In the genomic region with DNA sequence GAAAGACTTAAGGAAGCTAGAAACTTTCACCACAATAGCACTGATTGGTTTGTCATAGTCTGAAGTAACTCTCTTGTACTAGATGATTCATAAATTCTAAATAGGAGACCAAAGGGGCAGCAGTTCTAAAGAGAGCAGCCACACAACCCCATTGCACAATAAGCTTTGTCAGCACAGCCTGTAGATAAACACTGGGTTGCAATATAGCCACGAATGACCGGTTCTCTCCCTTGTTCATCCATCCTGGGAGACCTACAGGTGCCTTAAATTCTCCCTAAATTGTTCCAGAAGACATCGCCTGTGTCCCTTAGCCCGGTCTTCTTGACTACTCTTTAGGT, we compare ENCODE assay signal across 9 cellular contexts.
DNase-seq lines count a peak whose midpoint lies in the region; ATAC-seq lines count a peak whose summit lies in the region.
"Had no signal": no experiment of that assay in that cellular context is flagged by ENCODE, and none has a peak within 500 bp of the region (broad histone marks: within the 10 kb centered on the region; RNA-seq: fewer than 3 reads in every experiment).

No MANE protein-coding gene starts in this region.

- peak; percentile 93 for ATAC-seq in esophagus mucosa
- peak; percentile 71 for ATAC-seq in sciatic nerve
- no peak for ATAC-seq in HG03025 (IDR thresholded peaks at IDR 0.05; ENCODE audit: low FRiP score, unreplicated experiment)

- no peaks in the 10 kb centered on the region for H3K9me2 ChIP-seq in GM23248 (ENCODE audit: insufficient read depth)

- H3F3A ChIP-seq in GM23248 (ENCODE audit: insufficient read depth), result peaks cover 34% of the 10 kb centered on the region

- H3K36me3 ChIP-seq in GM23248 (ENCODE audit: low read depth), result no peaks in the 10 kb centered on the region

- no peak overlapping the region for H3K4me3 ChIP-seq in GM23248

- H3K9ac ChIP-seq in GM23248, result no peak overlapping the region

- no peaks in the 10 kb centered on the region; the same call in 1 of the 2 replicates for H4K20me1 ChIP-seq in GM23248 (ENCODE audit: insufficient read depth)

- WGBS in GM23248 (ENCODE audit: low coverage in 1 of 2, low lambda C conversion rate in 2 of 2, missing lambda C conversion rate in 2 of 2), 2 experiments, result 42 to 43% methylated on average over 4 of the region's 4 CpGs

- peak; percentile 95 for DNase-seq in GM23248
- DNase-seq in NOMO-1 treated with DMSO at 0.1 percent for 48 hours (lab: John Stamatoyannopoulos, UW; ENCODE audit: unreplicated experiment), result peak; percentile 99
- DNase-seq in sciatic nerve (ENCODE audit: low spot score), result no peak
- no peak for DNase-seq in NCI-H2029 (lab: John Stamatoyannopoulos, UW)
- DNase-seq in iPS-NIHi7 (ENCODE audit: extremely low spot score), result no peak
- no peak for DNase-seq in NCI-H524 treated with DMSO at 0.1 percent for 48 hours (lab: John Stamatoyannopoulos, UW)
- DNase-seq: stimulated activated CD4-positive, alpha-beta T cell treated with anti-CD3 and anti-CD28 coated beads, Interleukin-12 subunit alpha, Interleukin-12 subunit beta, amount 100 ng/mL, for 4 hours had no signal

- H3K4me1 ChIP-seq in GM23248 (ENCODE audit: insufficient read depth), result peaks cover 21% of the 10 kb centered on the region

- intact Hi-C loops in sciatic nerve (cut with DNase I), result no loop called here

- H3K79me2 ChIP-seq in GM23248 (ENCODE audit: insufficient read depth), result no peaks in the 10 kb centered on the region

- peak overlapping the region; percentile 53 for H3K27ac ChIP-seq in GM23248

- in situ Hi-C loops in GM23248 (cut with MboI), result loop anchor here (25.0 kb wide), 1 partner anchor 564 kb away; no protein-coding TSS in a partner anchor

- no peak overlapping the region for H2AFZ ChIP-seq in GM23248

- H3K27me3 ChIP-seq in GM23248 (replicated peaks; ENCODE audit: insufficient read depth), result no peaks in the 10 kb centered on the region

- H3K9me3 ChIP-seq in GM23248 (ENCODE audit: low read depth), result no peaks in the 10 kb centered on the region

- peak overlapping the region; percentile 36 for H3K4me2 ChIP-seq in GM23248 (ENCODE audit: unreplicated experiment)

Comparison
In these comparisons a context has a peak if more than half of its experiments do, and no peak if none do; other contexts are left out.
1. DNase-seq: peak in GM23248 (single experiment) and NOMO-1 treated with DMSO at 0.1 percent for 48 hours (single experiment); none in sciatic nerve (single experiment), NCI-H2029 (single experiment), iPS-NIHi7 (single experiment) and NCI-H524 treated with DMSO at 0.1 percent for 48 hours (single experiment).